In genomic region chr11:60994450-60995135, GRCh38 we compare ENCODE assay signal across 15 cellular contexts. TPM values are rescaled to one million over a fixed set of nuclear protein-coding genes. Genes with fewer than 3 reads are reported as not detected.
DNase-seq lines count a peak whose midpoint lies in the region; ATAC-seq and TF ChIP-seq lines count a peak whose summit lies in the region.
"Had no signal": no experiment of that assay in that cellular context is flagged by ENCODE, and none has a peak within 500 bp of the region (broad histone marks: within the 10 kb centered on the region; RNA-seq: fewer than 3 reads in every experiment).

No MANE protein-coding gene starts in this region.

- H3K9me3 Mint-ChIP-seq in activated CD8-positive, alpha-beta memory T cell treated with anti-CD3 and anti-CD28 coated beads, Interleukin-2, amount 10 ng/mL, durations not matched to agents 7 days and 5 days (ENCODE audit: low read depth) = no peaks in the 10 kb centered on the region
- H3K9me3 Mint-ChIP-seq: IgD-negative memory B cell, neural progenitor cell had no signal

- H3K27ac ChIP-seq in VCaP (peak overlapping the region; percentile 41; the same call in 1 of the 2 replicates), caudate nucleus (ENCODE audit: low read depth, low read length) (no peak overlapping the region)
- H3K27ac ChIP-seq: colonic mucosa, neural progenitor cell, tibial artery had no signal

- CTCF ChIA-PET in activated CD8-positive, alpha-beta memory T cell treated with anti-CD3 and anti-CD28 coated beads, Interleukin-2, amount 10 ng/mL, durations not matched to agents 7 days and 5 days (lab: Charles Lee) = interaction anchor here (0.8 to 1.6 kb wide), 4 partner anchors 10 to 66 kb away, joined by 3 to 5 read pairs (median 4); no protein-coding TSS in a partner anchor

- no peak for TF ChIP-seq CTCF in VCaP (conservative IDR thresholded peaks at IDR 0.05)

- peak overlapping the region; percentile 78 for H3K27ac Mint-ChIP-seq in activated CD8-positive, alpha-beta memory T cell treated with anti-CD3 and anti-CD28 coated beads, Interleukin-2, amount 10 ng/mL, durations not matched to agents 7 days and 5 days
- H3K27ac Mint-ChIP-seq: neural progenitor cell had no signal

- no peaks in the 10 kb centered on the region for H3K27me3 Mint-ChIP-seq in activated CD8-positive, alpha-beta memory T cell treated with anti-CD3 and anti-CD28 coated beads, Interleukin-2, amount 10 ng/mL, durations not matched to agents 7 days and 5 days
- H3K27me3 Mint-ChIP-seq: IgD-negative memory B cell had no signal

- ATAC-seq in activated CD8-positive, alpha-beta memory T cell treated with anti-CD3 and anti-CD28 coated beads, Interleukin-2, amount 10 ng/mL, durations not matched to agents 7 days and 5 days = peak; percentile 75
- ATAC-seq in esophagus mucosa = peak; percentile 69
- ATAC-seq in stimulated activated naive CD8-positive, alpha-beta T cell treated with anti-CD3 and anti-CD28 coated beads, Interleukin-15, Interleukin-2, amounts not matched to agents 100 U/mL and 50 U/mL, for 24 hours = peak; percentile 64
- ATAC-seq in GM18858 (IDR thresholded peaks at IDR 0.05; ENCODE audit: unreplicated experiment) = no peak

- no peak for DNase-seq in activated CD8-positive, alpha-beta memory T cell treated with anti-CD3 and anti-CD28 coated beads, Interleukin-2, amount 10 ng/mL, durations not matched to agents 7 days and 5 days
- DNase-seq in activated CD8-positive, alpha-beta memory T cell treated with anti-CD3 and anti-CD28 coated beads for 24 hours = no peak
- DNase-seq in stimulated activated naive CD8-positive, alpha-beta T cell treated with anti-CD3 and anti-CD28 coated beads, Interleukin-15, Interleukin-2, amounts not matched to agents 100 U/mL and 50 U/mL, for 24 hours = no peak
- DNase-seq in HK-2 (ENCODE audit: unreplicated experiment) (no peak), caudate nucleus (lab: John Stamatoyannopoulos, UW) (no peak)
- DNase-seq: amniotic stem cell, colonic mucosa, EL, NCI-H526 treated with DMSO at 0.1 percent for 48 hours had no signal

- peaks cover 49% of the 10 kb centered on the region for H3K36me3 Mint-ChIP-seq in activated CD8-positive, alpha-beta memory T cell treated with anti-CD3 and anti-CD28 coated beads, Interleukin-2, amount 10 ng/mL, durations not matched to agents 7 days and 5 days
- H3K36me3 Mint-ChIP-seq: IgD-negative memory B cell, neural progenitor cell had no signal

- H3K4me3 Mint-ChIP-seq in activated CD8-positive, alpha-beta memory T cell treated with anti-CD3 and anti-CD28 coated beads, Interleukin-2, amount 10 ng/mL, durations not matched to agents 7 days and 5 days = peak overlapping the region; percentile 45
- H3K4me3 Mint-ChIP-seq: IgD-negative memory B cell, neural progenitor cell had no signal

- H3K4me1 Mint-ChIP-seq in activated CD8-positive, alpha-beta memory T cell treated with anti-CD3 and anti-CD28 coated beads, Interleukin-2, amount 10 ng/mL, durations not matched to agents 7 days and 5 days = peaks cover 60% of the 10 kb centered on the region

RNA-seq across cellular contexts. Expression of gene CD6, which starts 23.1 kb away (rescaled TPM):
- total RNA-seq in activated CD8-positive, alpha-beta memory T cell treated with anti-CD3 and anti-CD28 coated beads, Interleukin-2, amount 10 ng/mL, durations not matched to agents 7 days and 5 days = 100 to 1,000 TPM; 152 to 181 TPM
- total RNA-seq in esophagus mucosa = 0.80 TPM

RNA-seq across cellular contexts. Expression of gene SLC15A3, which starts 42.6 kb away (rescaled TPM):
- total RNA-seq in activated CD8-positive, alpha-beta memory T cell treated with anti-CD3 and anti-CD28 coated beads, Interleukin-2, amount 10 ng/mL, durations not matched to agents 7 days and 5 days = under 1 TPM; 0.30 to 0.96 TPM
- 3.9 TPM for total RNA-seq in esophagus mucosa

Comparison
In these comparisons a context has a peak if more than half of its experiments do, and no peak if none do; other contexts are left out.
1. RNA of gene CD6, which starts 23.1 kb away (total RNA-seq): 152 to 181 TPM in activated CD8-positive, alpha-beta memory T cell treated with anti-CD3 and anti-CD28 coated beads, Interleukin-2, amount 10 ng/mL, durations not matched to agents 7 days and 5 days; 0.80 TPM in esophagus mucosa (single experiment); every median in the first group is over 10 times any median in the second.